8 cellular contexts compared by ENCODE assay signal in the genomic region with DNA sequence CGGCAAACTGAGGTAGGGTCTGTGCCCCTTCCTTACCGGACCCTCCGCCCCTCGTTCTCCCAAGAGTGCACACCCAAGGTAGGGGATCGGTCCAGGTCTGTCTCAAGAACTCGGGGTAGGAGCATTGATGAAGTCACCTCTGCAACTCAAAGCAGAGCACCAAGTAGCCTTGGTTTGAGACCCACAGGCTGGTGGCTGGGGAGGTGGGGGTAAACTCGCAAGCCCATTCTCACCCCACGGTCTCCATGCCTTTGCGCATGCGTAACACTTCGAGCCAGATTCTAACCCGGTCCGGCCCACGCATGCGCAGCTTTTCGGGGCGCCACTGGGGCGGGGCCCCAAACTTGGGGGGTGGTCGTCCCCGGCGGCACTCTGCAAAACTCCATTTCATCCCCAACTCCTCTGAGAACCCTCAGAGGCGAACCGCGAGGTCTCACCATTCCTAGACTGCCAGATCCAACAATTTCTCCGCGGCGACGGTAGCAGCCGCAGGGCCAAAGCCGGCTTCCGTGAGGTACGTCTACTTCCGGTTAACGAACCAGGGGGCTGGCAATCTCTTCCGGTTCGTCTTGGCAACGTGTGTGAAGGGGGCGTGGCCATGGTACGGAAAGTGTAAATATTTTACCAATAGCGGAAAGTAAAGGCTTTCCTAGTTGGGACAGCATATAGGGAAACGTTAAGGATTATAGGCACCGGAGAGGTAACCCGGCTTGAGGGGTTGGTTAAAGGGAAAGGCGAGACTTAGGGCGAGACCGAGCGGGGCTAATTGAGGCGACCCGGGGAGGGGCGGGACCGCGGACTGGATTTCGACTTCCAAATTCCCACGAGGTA. TPM values are rescaled to one million over a fixed set of nuclear protein-coding genes. Genes with fewer than 3 reads are reported as not detected.
DNase-seq lines count a peak whose midpoint lies in the region; ATAC-seq, FAIRE-seq and TF ChIP-seq lines count a peak whose summit lies in the region.

A gene with protein sequence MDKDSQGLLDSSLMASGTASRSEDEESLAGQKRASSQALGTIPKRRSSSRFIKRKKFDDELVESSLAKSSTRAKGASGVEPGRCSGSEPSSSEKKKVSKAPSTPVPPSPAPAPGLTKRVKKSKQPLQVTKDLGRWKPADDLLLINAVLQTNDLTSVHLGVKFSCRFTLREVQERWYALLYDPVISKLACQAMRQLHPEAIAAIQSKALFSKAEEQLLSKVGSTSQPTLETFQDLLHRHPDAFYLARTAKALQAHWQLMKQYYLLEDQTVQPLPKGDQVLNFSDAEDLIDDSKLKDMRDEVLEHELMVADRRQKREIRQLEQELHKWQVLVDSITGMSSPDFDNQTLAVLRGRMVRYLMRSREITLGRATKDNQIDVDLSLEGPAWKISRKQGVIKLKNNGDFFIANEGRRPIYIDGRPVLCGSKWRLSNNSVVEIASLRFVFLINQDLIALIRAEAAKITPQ (minus strand): TSS at position 532 of the 831 bp plus-strand sequence. CDS start 1,411 bp downstream, outside the sequence.

- H3K27ac ChIP-seq in A673 (ENCODE audit: low read depth, low read length, poor library complexity, severe bottlenecking), result peak within 1 kb of the TSS; percentile 96

- no peaks in the 10 kb centered on the region for H3K9me3 ChIP-seq in A673 (ENCODE audit: low read depth, low read length, poor library complexity, severe bottlenecking)

- intact Hi-C loops in A673 (cut with micrococcal nuclease; ENCODE audit: unreplicated experiment), result no loop called here

- POLR2A ChIA-PET in A673 (lab: Charles Lee; ENCODE audit: low non-redundant PET), result interaction anchor here (0.6 kb wide), 1 partner anchor 17 kb away, joined by 3 read pairs; no protein-coding TSS in a partner anchor

- H3K36me3 Mint-ChIP-seq in immature natural killer cell, result peaks cover 0 to 8% (median 0%) of the 10 kb centered on the region in 3 donors

- peak; percentile 84 for ATAC-seq in GM18868 (IDR thresholded peaks at IDR 0.05; ENCODE audit: unreplicated experiment)
- ATAC-seq in HG03108 (IDR thresholded peaks at IDR 0.05; ENCODE audit: unreplicated experiment), result peak; percentile 65

- BruUV-seq in A673 (replicated peaks; lab: Mats Ljungman, UMichigan), result TSS peak; percentile 84

- peak within 1 kb of the TSS; percentile 97 to 100 (median 99) for H3K4me3 Mint-ChIP-seq in immature natural killer cell

- peaks cover 6 to 11% (median 8%) of the 10 kb centered on the region in 3 donors for H3K27me3 Mint-ChIP-seq in immature natural killer cell (ENCODE audit: low read depth in 3 of 3)

- CTCF ChIA-PET in A673 (lab: Charles Lee), result interaction anchor here (0.6 kb wide), 1 partner anchor 418 kb away, joined by 3 read pairs; no protein-coding TSS in a partner anchor

- H3K4me3 ChIP-seq in A673 (ENCODE audit: low read depth, low read length, poor library complexity, severe bottlenecking) (peak within 1 kb of the TSS; percentile 89), WI38 (ENCODE audit: low read depth, low read length) (peak within 1 kb of the TSS; percentile 78), bronchial epithelial cell (ENCODE audit: low read depth, low read length) (peak within 1 kb of the TSS; percentile 90)

- H3K36me3 ChIP-seq in A673 (ENCODE audit: insufficient read depth, low read length, poor library complexity, severe bottlenecking), result peaks cover 32% of the 10 kb centered on the region
- H3K36me3 ChIP-seq in bronchial epithelial cell (ENCODE audit: control insufficient read depth, insufficient read depth, low read length), result peaks cover 24% of the 10 kb centered on the region

- H3K9me3 Mint-ChIP-seq in immature natural killer cell, result no peaks in the 10 kb centered on the region

- H3K27me3 ChIP-seq in A673 (replicated peaks; ENCODE audit: insufficient read depth, low read depth, low read length, poor library complexity) (no peaks in the 10 kb centered on the region), bronchial epithelial cell (ENCODE audit: control insufficient read depth, insufficient read depth, low read length) (no peaks in the 10 kb centered on the region)

- DNase-seq in A673 (ENCODE audit: low spot score) (peak; percentile 95), NCI-H2227 (lab: John Stamatoyannopoulos, UW; ENCODE audit: unreplicated experiment) (peak; percentile 91), bronchial epithelial cell (ENCODE audit: low read depth) (peak; percentile 87), immature natural killer cell (peak; percentile 88 to 93 (median 91)), smooth muscle cell of the brain vasculature (ENCODE audit: low read depth, low spot score) (peak; percentile 77)

- no peak for FAIRE-seq in bronchial epithelial cell (lab: Jason Lieb, UNC)

- peaks cover 8% of the 10 kb centered on the region for H3K4me1 ChIP-seq in A673 (ENCODE audit: insufficient read depth, low read length, poor library complexity, severe bottlenecking)

- peaks cover 55 to 71% of the 10 kb centered on the region in 2 donors for H3K4me1 Mint-ChIP-seq in immature natural killer cell

- TF ChIP-seq CTCF in A673 (conservative IDR thresholded peaks at IDR 0.05; ENCODE audit: low read depth, low read length) (no peak), WI38 (IDR thresholded peaks at IDR 0.05; ENCODE audit: low read depth, low read length) (no peak), bronchial epithelial cell (IDR thresholded peaks at IDR 0.05; ENCODE audit: insufficient read depth, low read length, severe bottlenecking) (no peak)

- peak within 1 kb of the TSS; percentile 92 to 100 (median 98) for H3K27ac Mint-ChIP-seq in immature natural killer cell

RNA-seq across cellular contexts. Expression of the gene that starts here (rescaled TPM):
- total RNA-seq in A673 (2021) (79.6 and 84.3 TPM in 2 replicates), bronchial epithelial cell (62.7 and 64.6 TPM in 2 replicates)
- polyA plus RNA-seq in immature natural killer cell, result 100 to 1,000 TPM in 1 of 3 donors, 10 to 100 TPM in 2; 76.3 to 101 (median 88.2) TPM

Comparison
In these comparisons a context has a peak if more than half of its experiments do, and no peak if none do; other contexts are left out.
1. Peak in every context shown above with its lines: DNase-seq, ATAC-seq, H3K4me3 ChIP-seq and H3K27ac ChIP-seq.